Comparison of ENCODE assay signal across 1 cellular context in genomic region chr7:87497482-87497881, GRCh38.
TF ChIP-seq lines count a peak whose summit lies in the region.

No MANE protein-coding gene starts in this region.

TF ChIP-seq in HepG2, 621 proteins besides CTCF, POLR2A, EP300 and RAD21 (continued from another document and continues in another):
- TF ChIP-seq ZNF782 (CRISPR knock-in tag; IDR thresholded peaks at IDR 0.05; ENCODE audit: borderline replicate concordance) = no peak
- no peak for TF ChIP-seq GMEB1 (CRISPR knock-in tag; IDR thresholded peaks at IDR 0.05; ENCODE audit: borderline replicate concordance)
- no peak for TF ChIP-seq ATM (IDR thresholded peaks at IDR 0.05; ENCODE audit: borderline replicate concordance)
- no peak for TF ChIP-seq FOXO1 (CRISPR knock-in tag; IDR thresholded peaks at IDR 0.05)
- no peak for TF ChIP-seq CREB3 (CRISPR knock-in tag; IDR thresholded peaks at IDR 0.05)
- no peak for TF ChIP-seq HDAC1 (CRISPR knock-in tag; IDR thresholded peaks at IDR 0.05)
- no peak for TF ChIP-seq MEIS1 (CRISPR knock-in tag; IDR thresholded peaks at IDR 0.05; ENCODE audit: borderline replicate concordance)
- TF ChIP-seq NFIC (IDR thresholded peaks at IDR 0.05; ENCODE audit: low read length) = peak; percentile 50; the same call in 1 of the 2 replicates
- TF ChIP-seq ZNF766 (CRISPR knock-in tag; IDR thresholded peaks at IDR 0.05; ENCODE audit: borderline replicate concordance) = no peak
- TF ChIP-seq, protein P1, sequence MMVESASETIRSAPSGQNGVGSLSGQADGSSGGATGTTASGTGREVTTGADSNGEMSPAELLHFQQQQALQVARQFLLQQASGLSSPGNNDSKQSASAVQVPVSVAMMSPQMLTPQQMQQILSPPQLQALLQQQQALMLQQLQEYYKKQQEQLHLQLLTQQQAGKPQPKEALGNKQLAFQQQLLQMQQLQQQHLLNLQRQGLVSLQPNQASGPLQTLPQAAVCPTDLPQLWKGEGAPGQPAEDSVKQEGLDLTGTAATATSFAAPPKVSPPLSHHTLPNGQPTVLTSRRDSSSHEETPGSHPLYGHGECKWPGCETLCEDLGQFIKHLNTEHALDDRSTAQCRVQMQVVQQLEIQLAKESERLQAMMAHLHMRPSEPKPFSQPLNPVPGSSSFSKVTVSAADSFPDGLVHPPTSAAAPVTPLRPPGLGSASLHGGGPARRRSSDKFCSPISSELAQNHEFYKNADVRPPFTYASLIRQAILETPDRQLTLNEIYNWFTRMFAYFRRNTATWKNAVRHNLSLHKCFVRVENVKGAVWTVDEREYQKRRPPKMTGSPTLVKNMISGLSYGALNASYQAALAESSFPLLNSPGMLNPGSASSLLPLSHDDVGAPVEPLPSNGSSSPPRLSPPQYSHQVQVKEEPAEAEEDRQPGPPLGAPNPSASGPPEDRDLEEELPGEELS (CRISPR knock-in tag; IDR thresholded peaks at IDR 0.05) = 0 out of 2 replicates have a peak, but pooled peaks have one; percentile 12
- TF ChIP-seq HNF4G (IDR thresholded peaks at IDR 0.05; ENCODE audit: borderline replicate concordance, low read depth, low read length) = peak; percentile 79
- no peak for TF ChIP-seq HNF4G (CRISPR knock-in tag; IDR thresholded peaks at IDR 0.05; ENCODE audit: borderline replicate concordance, low read depth)
- TF ChIP-seq NCOR1 (IDR thresholded peaks at IDR 0.05; ENCODE audit: borderline replicate concordance, low read length) = 0 out of 2 replicates have a peak, but pooled peaks have one; percentile 49
- no peak for TF ChIP-seq SOX6 (IDR thresholded peaks at IDR 0.05)
- TF ChIP-seq SOX6 (CRISPR knock-in tag; IDR thresholded peaks at IDR 0.05) = peak; percentile 80; the same call in 1 of the 2 replicates
- no peak for TF ChIP-seq ATF6 (CRISPR knock-in tag; conservative IDR thresholded peaks at IDR 0.05)
- TF ChIP-seq, protein P2, sequence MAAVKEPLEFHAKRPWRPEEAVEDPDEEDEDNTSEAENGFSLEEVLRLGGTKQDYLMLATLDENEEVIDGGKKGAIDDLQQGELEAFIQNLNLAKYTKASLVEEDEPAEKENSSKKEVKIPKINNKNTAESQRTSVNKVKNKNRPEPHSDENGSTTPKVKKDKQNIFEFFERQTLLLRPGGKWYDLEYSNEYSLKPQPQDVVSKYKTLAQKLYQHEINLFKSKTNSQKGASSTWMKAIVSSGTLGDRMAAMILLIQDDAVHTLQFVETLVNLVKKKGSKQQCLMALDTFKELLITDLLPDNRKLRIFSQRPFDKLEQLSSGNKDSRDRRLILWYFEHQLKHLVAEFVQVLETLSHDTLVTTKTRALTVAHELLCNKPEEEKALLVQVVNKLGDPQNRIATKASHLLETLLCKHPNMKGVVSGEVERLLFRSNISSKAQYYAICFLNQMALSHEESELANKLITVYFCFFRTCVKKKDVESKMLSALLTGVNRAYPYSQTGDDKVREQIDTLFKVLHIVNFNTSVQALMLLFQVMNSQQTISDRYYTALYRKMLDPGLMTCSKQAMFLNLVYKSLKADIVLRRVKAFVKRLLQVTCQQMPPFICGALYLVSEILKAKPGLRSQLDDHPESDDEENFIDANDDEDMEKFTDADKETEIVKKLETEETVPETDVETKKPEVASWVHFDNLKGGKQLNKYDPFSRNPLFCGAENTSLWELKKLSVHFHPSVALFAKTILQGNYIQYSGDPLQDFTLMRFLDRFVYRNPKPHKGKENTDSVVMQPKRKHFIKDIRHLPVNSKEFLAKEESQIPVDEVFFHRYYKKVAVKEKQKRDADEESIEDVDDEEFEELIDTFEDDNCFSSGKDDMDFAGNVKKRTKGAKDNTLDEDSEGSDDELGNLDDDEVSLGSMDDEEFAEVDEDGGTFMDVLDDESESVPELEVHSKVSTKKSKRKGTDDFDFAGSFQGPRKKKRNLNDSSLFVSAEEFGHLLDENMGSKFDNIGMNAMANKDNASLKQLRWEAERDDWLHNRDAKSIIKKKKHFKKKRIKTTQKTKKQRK (IDR thresholded peaks at IDR 0.05; ENCODE audit: low read length) = no peak
- TF ChIP-seq HMG20B (CRISPR knock-in tag; conservative IDR thresholded peaks at IDR 0.05) = 0 out of 2 replicates have a peak, but pooled peaks have one; percentile 29
- no peak for TF ChIP-seq ZNF567 (CRISPR knock-in tag; IDR thresholded peaks at IDR 0.05; ENCODE audit: borderline replicate concordance)
- TF ChIP-seq ZNF747 (CRISPR knock-in tag; IDR thresholded peaks at IDR 0.05; ENCODE audit: borderline replicate concordance) = no peak
- TF ChIP-seq THRA (CRISPR knock-in tag; IDR thresholded peaks at IDR 0.05; ENCODE audit: borderline replicate concordance) = peak; percentile 75; the same call in 1 of the 2 replicates
- TF ChIP-seq ZNF276 (CRISPR knock-in tag; IDR thresholded peaks at IDR 0.05; ENCODE audit: low read depth) = no peak
- TF ChIP-seq NR2C2 (CRISPR knock-in tag; IDR thresholded peaks at IDR 0.05; ENCODE audit: borderline replicate concordance) = peak; percentile 33; the same call in 1 of the 2 replicates
- no peak for TF ChIP-seq TBL1XR1 (IDR thresholded peaks at IDR 0.05; ENCODE audit: borderline replicate concordance, low read length, partially characterized antibody)
- TF ChIP-seq SRSF1 (optimal IDR thresholded peaks at IDR 0.05; ENCODE audit: low read depth, low read length) = no peak
- no peak for TF ChIP-seq MAFF (IDR thresholded peaks at IDR 0.05; ENCODE audit: low read depth, low read length)
- peak; percentile 82 for TF ChIP-seq ELF3 (CRISPR knock-in tag; IDR thresholded peaks at IDR 0.05)
- TF ChIP-seq, protein P3, sequence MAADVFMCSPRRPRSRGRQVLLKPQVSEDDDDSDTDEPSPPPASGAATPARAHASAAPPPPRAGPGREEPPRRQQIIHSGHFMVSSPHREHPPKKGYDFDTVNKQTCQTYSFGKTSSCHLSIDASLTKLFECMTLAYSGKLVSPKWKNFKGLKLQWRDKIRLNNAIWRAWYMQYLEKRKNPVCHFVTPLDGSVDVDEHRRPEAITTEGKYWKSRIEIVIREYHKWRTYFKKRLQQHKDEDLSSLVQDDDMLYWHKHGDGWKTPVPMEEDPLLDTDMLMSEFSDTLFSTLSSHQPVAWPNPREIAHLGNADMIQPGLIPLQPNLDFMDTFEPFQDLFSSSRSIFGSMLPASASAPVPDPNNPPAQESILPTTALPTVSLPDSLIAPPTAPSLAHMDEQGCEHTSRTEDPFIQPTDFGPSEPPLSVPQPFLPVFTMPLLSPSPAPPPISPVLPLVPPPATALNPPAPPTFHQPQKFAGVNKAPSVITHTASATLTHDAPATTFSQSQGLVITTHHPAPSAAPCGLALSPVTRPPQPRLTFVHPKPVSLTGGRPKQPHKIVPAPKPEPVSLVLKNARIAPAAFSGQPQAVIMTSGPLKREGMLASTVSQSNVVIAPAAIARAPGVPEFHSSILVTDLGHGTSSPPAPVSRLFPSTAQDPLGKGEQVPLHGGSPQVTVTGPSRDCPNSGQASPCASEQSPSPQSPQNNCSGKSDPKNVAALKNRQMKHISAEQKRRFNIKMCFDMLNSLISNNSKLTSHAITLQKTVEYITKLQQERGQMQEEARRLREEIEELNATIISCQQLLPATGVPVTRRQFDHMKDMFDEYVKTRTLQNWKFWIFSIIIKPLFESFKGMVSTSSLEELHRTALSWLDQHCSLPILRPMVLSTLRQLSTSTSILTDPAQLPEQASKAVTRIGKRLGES (CRISPR knock-in tag; IDR thresholded peaks at IDR 0.05; ENCODE audit: borderline replicate concordance) = no peak
- no peak for TF ChIP-seq ZNF121 (CRISPR knock-in tag; IDR thresholded peaks at IDR 0.05)
- no peak for TF ChIP-seq ZNF292 (CRISPR knock-in tag; IDR thresholded peaks at IDR 0.05; ENCODE audit: borderline replicate concordance, low read depth)
- TF ChIP-seq, protein P4, sequence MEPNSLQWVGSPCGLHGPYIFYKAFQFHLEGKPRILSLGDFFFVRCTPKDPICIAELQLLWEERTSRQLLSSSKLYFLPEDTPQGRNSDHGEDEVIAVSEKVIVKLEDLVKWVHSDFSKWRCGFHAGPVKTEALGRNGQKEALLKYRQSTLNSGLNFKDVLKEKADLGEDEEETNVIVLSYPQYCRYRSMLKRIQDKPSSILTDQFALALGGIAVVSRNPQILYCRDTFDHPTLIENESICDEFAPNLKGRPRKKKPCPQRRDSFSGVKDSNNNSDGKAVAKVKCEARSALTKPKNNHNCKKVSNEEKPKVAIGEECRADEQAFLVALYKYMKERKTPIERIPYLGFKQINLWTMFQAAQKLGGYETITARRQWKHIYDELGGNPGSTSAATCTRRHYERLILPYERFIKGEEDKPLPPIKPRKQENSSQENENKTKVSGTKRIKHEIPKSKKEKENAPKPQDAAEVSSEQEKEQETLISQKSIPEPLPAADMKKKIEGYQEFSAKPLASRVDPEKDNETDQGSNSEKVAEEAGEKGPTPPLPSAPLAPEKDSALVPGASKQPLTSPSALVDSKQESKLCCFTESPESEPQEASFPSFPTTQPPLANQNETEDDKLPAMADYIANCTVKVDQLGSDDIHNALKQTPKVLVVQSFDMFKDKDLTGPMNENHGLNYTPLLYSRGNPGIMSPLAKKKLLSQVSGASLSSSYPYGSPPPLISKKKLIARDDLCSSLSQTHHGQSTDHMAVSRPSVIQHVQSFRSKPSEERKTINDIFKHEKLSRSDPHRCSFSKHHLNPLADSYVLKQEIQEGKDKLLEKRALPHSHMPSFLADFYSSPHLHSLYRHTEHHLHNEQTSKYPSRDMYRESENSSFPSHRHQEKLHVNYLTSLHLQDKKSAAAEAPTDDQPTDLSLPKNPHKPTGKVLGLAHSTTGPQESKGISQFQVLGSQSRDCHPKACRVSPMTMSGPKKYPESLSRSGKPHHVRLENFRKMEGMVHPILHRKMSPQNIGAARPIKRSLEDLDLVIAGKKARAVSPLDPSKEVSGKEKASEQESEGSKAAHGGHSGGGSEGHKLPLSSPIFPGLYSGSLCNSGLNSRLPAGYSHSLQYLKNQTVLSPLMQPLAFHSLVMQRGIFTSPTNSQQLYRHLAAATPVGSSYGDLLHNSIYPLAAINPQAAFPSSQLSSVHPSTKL (CRISPR knock-in tag; IDR thresholded peaks at IDR 0.05) = peak; percentile 85
- peak; percentile 74 for TF ChIP-seq TEAD3 (CRISPR knock-in tag; optimal IDR thresholded peaks at IDR 0.05; ENCODE audit: borderline replicate concordance)
- no peak for TF ChIP-seq ZKSCAN8 (CRISPR knock-in tag; IDR thresholded peaks at IDR 0.05; ENCODE audit: borderline replicate concordance)
- TF ChIP-seq MATR3 (CRISPR knock-in tag; IDR thresholded peaks at IDR 0.05) = no peak
